In the genomic region with DNA sequence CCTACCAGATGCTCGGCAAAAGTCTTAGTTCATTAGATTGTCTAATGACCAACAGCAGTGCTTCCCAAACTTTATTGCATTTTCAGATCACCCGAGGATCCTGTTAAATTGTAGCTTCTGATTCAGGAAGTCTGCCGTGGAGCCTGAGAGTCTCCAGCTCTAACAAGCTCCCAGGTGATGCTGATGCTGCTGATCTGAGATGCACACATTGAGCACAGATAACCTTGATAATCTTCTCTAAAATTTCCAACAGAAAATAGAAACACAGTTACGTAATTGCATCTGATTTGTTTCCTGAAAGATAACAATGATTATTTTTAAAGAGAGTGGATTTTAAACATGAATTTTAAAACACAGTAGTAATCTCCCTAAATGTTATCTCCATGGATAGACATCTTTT, we compare ENCODE assay signal across 22 cellular contexts.
"Had no signal": no experiment of that assay in that cellular context is flagged by ENCODE, and none has a peak within 500 bp of the region (broad histone marks: within the 10 kb centered on the region; RNA-seq: fewer than 3 reads in every experiment).

No MANE protein-coding gene starts in this region.

- DNase-seq: activated CD4-positive, alpha-beta memory T cell treated with anti-CD3 and anti-CD28 coated beads for 36 hours; activated CD4-positive, alpha-beta T cell treated with anti-CD3 and anti-CD28 coated beads, Interleukin-2, amount 10 ng/mL, durations not matched to agents 7 days and 5 days; activated CD4-positive, CD25-positive, alpha-beta regulatory T cell; activated CD8-positive, alpha-beta memory T cell treated with anti-CD3 and anti-CD28 coated beads for 24 hours; activated effector memory CD4-positive, alpha-beta T cell treated with anti-CD3 and anti-CD28 coated beads, Interleukin-2, amount 50 U/mL, for 16 hours; activated naive CD4-positive, alpha-beta T cell treated with Interleukin-2 at 50 U/mL for 16 hours; activated naive CD8-positive, alpha-beta T cell treated with anti-CD3 and anti-CD28 coated beads, Interleukin-2, amount 50 U/mL, for 24 hours; activated T-cell treated with anti-CD3 and anti-CD28 coated beads, Interleukin-2, amount 50 U/mL, for 4 hours; amygdala; brain microvascular endothelial cell; cerebellar nuclear complex; KBM-7; NCI-H1105; NCI-H2029 treated with DMSO at 0.1 percent for 48 hours; NCI-H2227 treated with DMSO at 0.1 percent for 48 hours; NCI-H446 treated with DMSO at 0.1 percent for 48 hours; NCI-H524 treated with DMSO at 0.1 percent for 48 hours; RPMI8226; T-helper 9 cell had no signal

- H3K36me3 ChIP-seq: brain microvascular endothelial cell had no signal

- H3K27me3 ChIP-seq: brain microvascular endothelial cell had no signal

- H3K36me3 Mint-ChIP-seq: activated CD4-positive, alpha-beta memory T cell treated with anti-CD3 and anti-CD28 coated beads for 36 hours; activated naive CD4-positive, alpha-beta T cell treated with anti-CD3 and anti-CD28 coated beads, Interleukin-2, amount 50 U/mL, for 72 hours had no signal

- H3K27ac ChIP-seq: brain microvascular endothelial cell, VCaP had no signal

- H3K4me3 Mint-ChIP-seq: activated CD4-positive, alpha-beta memory T cell treated with anti-CD3 and anti-CD28 coated beads for 36 hours; activated CD4-positive, alpha-beta T cell treated with anti-CD3 and anti-CD28 coated beads, Interleukin-2, amount 10 ng/mL, durations not matched to agents 7 days and 5 days; activated naive CD8-positive, alpha-beta T cell treated with anti-CD3 and anti-CD28 coated beads, Interleukin-2, amount 50 U/mL, for 24 hours; activated T-cell treated with anti-CD3 and anti-CD28 coated beads, Interleukin-2, amount 50 U/mL, for 4 hours; T-helper 1 cell treated with Interleukin-12 subunit alpha and Interleukin-12 subunit beta and Interleukin-4 antibody, amounts not matched to agents 30 μg/mL and 1 μg/mL, for 36 hours had no signal

- H3K27ac Mint-ChIP-seq: activated CD4-positive, alpha-beta memory T cell treated with anti-CD3 and anti-CD28 coated beads for 36 hours; activated CD4-positive, alpha-beta T cell treated with anti-CD3 and anti-CD28 coated beads, Interleukin-2, amount 10 ng/mL, durations not matched to agents 7 days and 5 days; activated naive CD4-positive, alpha-beta T cell treated with anti-CD3 and anti-CD28 coated beads, Interleukin-2, amount 50 U/mL, for 72 hours; activated naive CD8-positive, alpha-beta T cell treated with anti-CD3 and anti-CD28 coated beads, Interleukin-2, amount 50 U/mL, for 24 hours; T-helper 1 cell treated with Interleukin-12 subunit alpha and Interleukin-12 subunit beta and Interleukin-4 antibody, amounts not matched to agents 30 μg/mL and 1 μg/mL, for 36 hours had no signal

- H3K4me1 Mint-ChIP-seq: activated CD4-positive, alpha-beta T cell treated with anti-CD3 and anti-CD28 coated beads, Interleukin-2, amount 10 ng/mL, durations not matched to agents 7 days and 5 days; activated naive CD8-positive, alpha-beta T cell treated with anti-CD3 and anti-CD28 coated beads, Interleukin-2, amount 50 U/mL, for 24 hours had no signal

- H3K9me3 Mint-ChIP-seq: activated CD4-positive, alpha-beta memory T cell treated with anti-CD3 and anti-CD28 coated beads for 36 hours; activated CD4-positive, alpha-beta T cell treated with anti-CD3 and anti-CD28 coated beads, Interleukin-2, amount 10 ng/mL, durations not matched to agents 7 days and 5 days; activated naive CD4-positive, alpha-beta T cell treated with anti-CD3 and anti-CD28 coated beads, Interleukin-2, amount 50 U/mL, for 72 hours; activated naive CD8-positive, alpha-beta T cell treated with anti-CD3 and anti-CD28 coated beads, Interleukin-2, amount 50 U/mL, for 24 hours; activated T-cell treated with anti-CD3 and anti-CD28 coated beads, Interleukin-2, amount 50 U/mL, for 4 hours; T-helper 1 cell treated with Interleukin-12 subunit alpha and Interleukin-12 subunit beta and Interleukin-4 antibody, amounts not matched to agents 30 μg/mL and 1 μg/mL, for 36 hours had no signal
